12 cellular contexts compared by ENCODE assay signal in the genomic region with DNA sequence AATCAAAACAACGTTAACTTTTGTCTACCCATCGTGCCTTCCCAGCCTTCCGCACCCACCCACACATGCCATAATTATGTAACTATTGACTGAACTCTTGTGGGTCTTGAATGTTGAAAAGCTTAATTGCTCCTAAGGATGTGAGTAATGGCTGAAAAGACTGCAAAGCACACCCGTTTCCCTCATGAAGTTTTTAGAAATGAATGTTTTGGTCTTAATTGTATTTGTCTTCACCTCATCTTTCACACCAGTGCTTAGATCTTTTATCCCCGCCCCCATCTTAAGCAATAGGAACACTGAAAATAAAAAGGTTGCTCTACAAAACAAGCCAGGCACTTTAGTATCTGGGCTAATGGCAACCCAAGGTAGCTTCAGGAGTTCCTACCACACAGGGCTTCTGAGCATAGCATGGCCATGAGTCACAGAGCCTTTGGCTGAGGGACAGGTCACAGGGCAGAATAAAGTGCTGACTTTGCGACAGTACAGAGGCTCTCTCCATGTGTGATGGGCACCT.
A peak's percentile ranks its signal among the peaks of the same experiment; 100 is the strongest.
DNase-seq lines count a peak whose midpoint lies in the region; ATAC-seq and TF ChIP-seq lines count a peak whose summit lies in the region.
"Had no signal": no experiment of that assay in that cellular context is flagged by ENCODE, and none has a peak within 500 bp of the region (broad histone marks: within the 10 kb centered on the region; RNA-seq: fewer than 3 reads in every experiment).

No MANE protein-coding gene starts in this region.

- no TSS peak for BruUV-seq in Caco-2 (replicated peaks; lab: Mats Ljungman, UMichigan)

- in situ Hi-C loops in brain microvascular endothelial cell (cut with HindIII; ENCODE audit: low pct_ligation_motif_present, low sequenced_read_pairs) = no loop called here

- no peaks in the 10 kb centered on the region for H3K9me3 ChIP-seq in Caco-2
- no peaks in the 10 kb centered on the region for H3K9me3 ChIP-seq in SJCRH30 (replicated peaks)
- H3K9me3 ChIP-seq: mucosa of descending colon, tibial artery had no signal

- H3K4me3 ChIP-seq in Caco-2 (ENCODE audit: low read depth, low read length) (no peak overlapping the region), brain microvascular endothelial cell (ENCODE audit: low read depth, low read length) (no peak overlapping the region), SJCRH30 (no peak overlapping the region)
- H3K4me3 ChIP-seq: mucosa of descending colon, tibial artery had no signal

- intact Hi-C loops in Caco-2 (cut with micrococcal nuclease; ENCODE audit: unreplicated experiment) = loop anchor here (5.0 kb wide), 1 partner anchor 108 kb away; no protein-coding TSS in a partner anchor

- DNase-seq in Caco-2 = peak; percentile 72 to 87
- peak; percentile 36 for DNase-seq in HuH-7.5 (ENCODE audit: low spot score)
- DNase-seq in brain microvascular endothelial cell = peak; percentile 30
- peak; percentile 60 to 62 for DNase-seq in lung microvascular endothelial cell (ENCODE audit: low read depth in 2 of 2)
- no peak for DNase-seq in UCSD-AML1 (lab: John Stamatoyannopoulos, UW; ENCODE audit: unreplicated experiment)
- no peak for DNase-seq in SJCRH30
- DNase-seq: activated naive CD4-positive, alpha-beta T cell treated with Interleukin-2 at 50 U/mL for 16 hours; erythroblast; mucosa of descending colon; tibial artery had no signal

- H3K4me1 ChIP-seq in Caco-2 (peaks cover 40% of the 10 kb centered on the region), SJCRH30 (peaks cover 12% of the 10 kb centered on the region; the same call in 1 of the 2 replicates)

- H3K27ac ChIP-seq in brain microvascular endothelial cell (no peak overlapping the region), SJCRH30 (no peak overlapping the region)
- H3K27ac ChIP-seq: tibial artery had no signal

- peaks cover 2% of the 10 kb centered on the region for H3K9me3 Mint-ChIP-seq in Caco-2 (ENCODE audit: unreplicated experiment)

- no peak overlapping the region for H3K4me3 Mint-ChIP-seq in Caco-2 (ENCODE audit: unreplicated experiment)

- peaks cover 39% of the 10 kb centered on the region for H3K4me1 Mint-ChIP-seq in Caco-2 (ENCODE audit: low read depth, unreplicated experiment)

- ATAC-seq in HG03108 (IDR thresholded peaks at IDR 0.05; ENCODE audit: unreplicated experiment) = no peak
- ATAC-seq in HG03097 (IDR thresholded peaks at IDR 0.05; ENCODE audit: low FRiP score, unreplicated experiment) = no peak
- ATAC-seq: mucosa of descending colon had no signal

- H3K27me3 Mint-ChIP-seq in Caco-2 (ENCODE audit: insufficient read depth, unreplicated experiment) = no peaks in the 10 kb centered on the region

- H3K36me3 ChIP-seq in Caco-2 (ENCODE audit: control insufficient read depth, insufficient read depth, low read length) = no peaks in the 10 kb centered on the region; the same call in 1 of the 2 replicates
- no peaks in the 10 kb centered on the region for H3K36me3 ChIP-seq in brain microvascular endothelial cell (replicated peaks)
- H3K36me3 ChIP-seq in SJCRH30 = no peaks in the 10 kb centered on the region

- H3K36me3 Mint-ChIP-seq in Caco-2 (ENCODE audit: insufficient read depth, unreplicated experiment) = no peaks in the 10 kb centered on the region

- POLR2A ChIA-PET in Caco-2 (lab: Charles Lee) = no interaction called here

- H3K27me3 ChIP-seq in Caco-2 (replicated peaks; ENCODE audit: control insufficient read depth, insufficient read depth, low read length) = no peaks in the 10 kb centered on the region
- no peaks in the 10 kb centered on the region for H3K27me3 ChIP-seq in brain microvascular endothelial cell (replicated peaks)
- H3K27me3 ChIP-seq in SJCRH30 = no peaks in the 10 kb centered on the region
- H3K27me3 ChIP-seq: tibial artery had no signal

- H3K27ac Mint-ChIP-seq in Caco-2 (ENCODE audit: unreplicated experiment) = peak overlapping the region; percentile 9

- no peak for TF ChIP-seq CTCF in Caco-2 (IDR thresholded peaks at IDR 0.05; ENCODE audit: insufficient read depth in 1 of 2, low read depth in 1 of 2, low read length in 1 of 2, severe bottlenecking in 1 of 2, unreplicated experiment in 1 of 2)
- no peak for TF ChIP-seq CTCF in brain microvascular endothelial cell (IDR thresholded peaks at IDR 0.05; ENCODE audit: low read depth, low read length, missing control alignments)

- CTCF ChIA-PET in Caco-2 (lab: Charles Lee) = interaction anchor here (0.6 kb wide), 1 partner anchor 1114 kb away, joined by 3 read pairs; no protein-coding TSS in a partner anchor

Comparison
In these comparisons a context has a peak if more than half of its experiments do, and no peak if none do; other contexts are left out.
1. DNase-seq: peak in Caco-2 (2 of 2), HuH-7.5 (single experiment), brain microvascular endothelial cell (single experiment) and lung microvascular endothelial cell (2 of 2); none in UCSD-AML1 (single experiment) and SJCRH30 (0 of 2).